Comparison of ENCODE assay signal across 27 cellular contexts in genomic region chr4:40164459-40164858, GRCh38. TPM values are rescaled to one million over a fixed set of nuclear protein-coding genes. Genes with fewer than 3 reads are reported as not detected.
"Had no signal": no experiment of that assay in that cellular context is flagged by ENCODE, and none has a peak within 500 bp of the region (broad histone marks: within the 10 kb centered on the region; RNA-seq: fewer than 3 reads in every experiment).

No MANE protein-coding gene starts in this region.

- H3K36me3 ChIP-seq: gastrocnemius medialis, left lung, right atrium auricular region, upper lobe of right lung, uterus had no signal

- H3K9me3 ChIP-seq: mucosa of descending colon, suprapubic skin, uterus had no signal

- H3K27me3 ChIP-seq: gastrocnemius medialis, left lung, right atrium auricular region, suprapubic skin, transverse colon, upper lobe of right lung, uterus had no signal

- DNase-seq: cortex of kidney; effector memory CD8-positive, alpha-beta T cell; gastrocnemius medialis; head of caudate nucleus; kidney; left cardiac atrium; left lung; mesenchymal stem cell; mucosa of descending colon; naive B cell; stimulated activated CD4-positive, alpha-beta T cell treated with anti-CD3 and anti-CD28 coated beads, Interleukin-15, amount 100 ng/mL, for 24 hours; stimulated activated CD4-positive, alpha-beta T cell treated with anti-CD3 and anti-CD28 coated beads, Interleukin-2, amount 100 ng/mL, for 48 hours; stimulated activated naive CD4-positive, alpha-beta T cell; stimulated activated naive CD8-positive, alpha-beta T cell treated with anti-CD3 and anti-CD28 coated beads, Interleukin-15, amount 100 ng/mL, for 72 hours; transverse colon; upper lobe of right lung; uterus had no signal

- H3K4me1 Mint-ChIP-seq: mesothelial cell of epicardium had no signal

- H3K4me3 Mint-ChIP-seq: effector memory CD8-positive, alpha-beta T cell; mesothelial cell of epicardium; naive B cell; natural killer cell treated with Interleukin-12 subunit alpha and Interleukin-12 subunit beta and Interleukin-15 and Interleukin-18, amount 100 ng/mL, for 72 hours; neural crest cell; stimulated activated naive CD8-positive, alpha-beta T cell treated with anti-CD3 and anti-CD28 coated beads, Interleukin-15, amount 100 ng/mL, for 72 hours had no signal

- H3K79me2 ChIP-seq: parathyroid adenoma had no signal

- H3K4me3 ChIP-seq: gastrocnemius medialis, left lung, mucosa of descending colon, right atrium auricular region, suprapubic skin, transverse colon, upper lobe of right lung, uterus had no signal

- H3K27ac Mint-ChIP-seq: effector memory CD8-positive, alpha-beta T cell; mesothelial cell of epicardium; natural killer cell treated with Interleukin-12 subunit alpha and Interleukin-12 subunit beta and Interleukin-15 and Interleukin-18, amount 100 ng/mL, for 72 hours; stimulated activated naive CD8-positive, alpha-beta T cell treated with anti-CD3 and anti-CD28 coated beads, Interleukin-15, amount 100 ng/mL, for 72 hours had no signal

- H3K9ac ChIP-seq: parathyroid adenoma had no signal

- H3K4me1 ChIP-seq: gastrocnemius medialis, left lung, parathyroid adenoma, right atrium auricular region, suprapubic skin, transverse colon, upper lobe of right lung, uterus had no signal

- H3K27me3 Mint-ChIP-seq: effector memory CD8-positive, alpha-beta T cell; naive B cell; natural killer cell treated with Interleukin-12 subunit alpha and Interleukin-12 subunit beta and Interleukin-15 and Interleukin-18, amount 100 ng/mL, for 72 hours; progenitor cell of endocrine pancreas; stimulated activated naive CD8-positive, alpha-beta T cell treated with anti-CD3 and anti-CD28 coated beads, Interleukin-15, amount 100 ng/mL, for 72 hours had no signal

- H3K27ac ChIP-seq: gastrocnemius medialis, left lung, parathyroid adenoma, right atrium auricular region, suprapubic skin, transverse colon, upper lobe of right lung, uterus had no signal

- ATAC-seq: effector memory CD8-positive, alpha-beta T cell; gastrocnemius medialis; left cardiac atrium; left lung; mucosa of descending colon; natural killer cell treated with Interleukin-12 subunit alpha and Interleukin-12 subunit beta and Interleukin-15 and Interleukin-18, amount 100 ng/mL, for 72 hours; sciatic nerve; stimulated activated naive CD8-positive, alpha-beta T cell treated with anti-CD3 and anti-CD28 coated beads, Interleukin-15, amount 100 ng/mL, for 72 hours; upper lobe of right lung had no signal

- H3K9me3 Mint-ChIP-seq: effector memory CD8-positive, alpha-beta T cell had no signal

- H2AFZ ChIP-seq: parathyroid adenoma had no signal

RNA-seq across cellular contexts. Expression of gene RHOH, which starts 32.4 kb away (rescaled TPM):
- total RNA-seq: lung microvascular endothelial cell, osteoblast had no signal
